In the genomic region with DNA sequence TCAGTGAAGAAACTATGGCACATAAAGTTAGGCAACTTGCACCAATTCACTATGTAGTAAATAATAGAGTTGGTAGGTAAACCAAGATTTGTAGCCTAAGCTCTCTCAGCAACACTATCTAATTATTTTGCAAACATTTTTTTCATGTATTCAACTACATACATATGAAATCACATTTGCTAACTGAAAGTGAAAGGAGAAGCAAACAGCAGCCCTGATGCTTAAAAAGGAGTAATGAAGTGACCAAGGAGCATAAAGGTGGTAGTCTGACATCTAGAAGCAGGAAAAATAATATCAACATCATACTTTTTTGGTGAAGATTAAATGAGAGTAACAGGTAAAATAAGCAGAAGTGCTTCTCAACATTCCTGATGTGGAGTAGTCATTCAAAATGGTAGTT, we compare ENCODE assay signal across 17 cellular contexts.
A peak's percentile ranks its signal among the peaks of the same experiment; 100 is the strongest.
DNase-seq lines count a peak whose midpoint lies in the region; ATAC-seq and TF ChIP-seq lines count a peak whose summit lies in the region.
"Had no signal": no experiment of that assay in that cellular context is flagged by ENCODE, and none has a peak within 500 bp of the region (broad histone marks: within the 10 kb centered on the region; RNA-seq: fewer than 3 reads in every experiment).

No MANE protein-coding gene starts in this region.

- no peaks in the 10 kb centered on the region for H4K20me1 ChIP-seq in SU-DHL-6 (ENCODE audit: low read depth, low read length)

- H3K9ac ChIP-seq in SU-DHL-6 (ENCODE audit: low read length): no peak overlapping the region

- H3K27me3 ChIP-seq in SU-DHL-6 (ENCODE audit: low read length): no peaks in the 10 kb centered on the region

- H3K36me3 Mint-ChIP-seq in nephron progenitor cell (ENCODE audit: low read depth): no peaks in the 10 kb centered on the region

- ATAC-seq in GM18870 (IDR thresholded peaks at IDR 0.05; ENCODE audit: unreplicated experiment) (peak; percentile 72), HG02973 (IDR thresholded peaks at IDR 0.05; ENCODE audit: unreplicated experiment) (peak; percentile 50)
- ATAC-seq: activated CD8-positive, alpha-beta T cell treated with anti-CD3 and anti-CD28 coated beads, Interleukin-2, amount 10 ng/mL, durations not matched to agents 7 days and 5 days had no signal

- DNase-seq in ELR (ENCODE audit: low read depth) (peak; percentile 1), nephron progenitor cell (no peak), GOT3 (lab: John Stamatoyannopoulos, UW) (no peak), NCI-H2029 treated with DMSO at 0.1 percent for 48 hours (lab: John Stamatoyannopoulos, UW) (no peak)
- no peak for DNase-seq in activated T-cell treated with anti-CD3 and anti-CD28 coated beads, Interleukin-2, amount 50 U/mL, for 1 hour
- DNase-seq: activated CD8-positive, alpha-beta T cell treated with anti-CD3 and anti-CD28 coated beads, Interleukin-2, amount 10 ng/mL, durations not matched to agents 7 days and 5 days; amniotic stem cell; cerebellar nuclear complex; GDM1; NCI-H226; stimulated activated CD4-positive, alpha-beta T cell treated with anti-CD3 and anti-CD28 coated beads, Interleukin-2, amount 100 ng/mL, for 48 hours; stimulated activated CD8-positive, alpha-beta memory T cell treated with anti-CD3 and anti-CD28 coated beads, Interleukin-4, amount 100 ng/mL, for 48 hours had no signal

- H3K36me3 ChIP-seq in SU-DHL-6 (ENCODE audit: low read length): no peaks in the 10 kb centered on the region
- H3K36me3 ChIP-seq: thoracic aorta had no signal

- peak overlapping the region; percentile 30 for H2AFZ ChIP-seq in SU-DHL-6 (ENCODE audit: low read depth, low read length, severe bottlenecking)

- H3K4me2 ChIP-seq in SU-DHL-6 (ENCODE audit: low read depth, low read length, poor library complexity, severe bottlenecking): peak overlapping the region; percentile 49

- no peak overlapping the region for H3K4me3 Mint-ChIP-seq in nephron progenitor cell
- H3K4me3 Mint-ChIP-seq: activated CD8-positive, alpha-beta T cell treated with anti-CD3 and anti-CD28 coated beads, Interleukin-2, amount 10 ng/mL, durations not matched to agents 7 days and 5 days had no signal

- peak overlapping the region; percentile 2 for H3K4me3 ChIP-seq in SU-DHL-6 (ENCODE audit: insufficient read depth, low read length, poor library complexity, severe bottlenecking)
- H3K4me3 ChIP-seq: SK-N-MC, thoracic aorta had no signal

- H3K9me3 Mint-ChIP-seq in nephron progenitor cell: no peaks in the 10 kb centered on the region

- H3F3A ChIP-seq in SU-DHL-6 (ENCODE audit: insufficient read depth): no peaks in the 10 kb centered on the region; the same call in 1 of the 2 replicates

- H3K9me2 ChIP-seq in SU-DHL-6 (replicated peaks; ENCODE audit: insufficient read depth, low read length): no peaks in the 10 kb centered on the region

- no peaks in the 10 kb centered on the region for H3K4me1 Mint-ChIP-seq in nephron progenitor cell

- TF ChIP-seq CTCF in SU-DHL-6 (IDR thresholded peaks at IDR 0.05; ENCODE audit: insufficient read depth, low read length, poor library complexity, severe bottlenecking) (no peak), nephron progenitor cell (IDR thresholded peaks at IDR 0.05) (no peak)

- no peaks in the 10 kb centered on the region for H3K27me3 Mint-ChIP-seq in nephron progenitor cell (ENCODE audit: low read depth, poor library complexity)

- H3K27ac ChIP-seq in SU-DHL-6 (ENCODE audit: low read depth, low read length): no peak overlapping the region; the same call in 1 of the 2 replicates
- H3K27ac ChIP-seq: SK-N-MC, thoracic aorta had no signal

- no peaks in the 10 kb centered on the region for H3K9me3 ChIP-seq in SU-DHL-6 (ENCODE audit: insufficient read depth, low read length)
- H3K9me3 ChIP-seq: thoracic aorta had no signal

- H3K79me2 ChIP-seq in SU-DHL-6 (ENCODE audit: insufficient read depth, low read length): no peaks in the 10 kb centered on the region

- no peak overlapping the region for H3K27ac Mint-ChIP-seq in nephron progenitor cell
- H3K27ac Mint-ChIP-seq: activated CD8-positive, alpha-beta T cell treated with anti-CD3 and anti-CD28 coated beads, Interleukin-2, amount 10 ng/mL, durations not matched to agents 7 days and 5 days had no signal
